ENCODE assay signal across 9 cellular contexts in the genomic region with DNA sequence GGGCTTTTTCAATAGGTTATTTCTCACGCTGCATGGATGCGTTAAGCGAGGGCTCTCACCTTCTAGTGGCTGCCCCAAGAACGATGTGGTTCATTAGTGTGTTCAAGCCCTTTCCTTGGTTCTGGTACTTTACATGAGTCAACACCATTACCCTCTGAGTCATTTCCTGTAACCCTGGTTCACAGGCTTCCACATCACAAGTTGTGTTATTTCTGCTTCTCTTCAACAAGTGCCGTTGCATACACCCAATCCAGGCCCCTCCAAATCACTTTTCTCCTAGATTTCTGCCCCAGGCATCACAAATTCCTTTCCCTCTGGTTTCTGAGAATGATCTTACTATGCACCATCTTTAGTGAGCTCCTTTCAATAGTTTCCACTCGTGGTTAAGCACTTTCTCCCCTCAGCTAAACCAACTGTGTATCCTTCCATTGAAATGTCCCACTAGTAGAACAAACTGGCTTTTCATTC.
DNase-seq lines count a peak whose midpoint lies in the region; ATAC-seq and TF ChIP-seq lines count a peak whose summit lies in the region.
"Had no signal": no experiment of that assay in that cellular context is flagged by ENCODE, and none has a peak within 500 bp of the region (broad histone marks: within the 10 kb centered on the region; RNA-seq: fewer than 3 reads in every experiment).

No MANE protein-coding gene starts in this region.

- peak; percentile 99 for ATAC-seq in HG02870 (IDR thresholded peaks at IDR 0.05; ENCODE audit: unreplicated experiment)
- peak; percentile 63 for ATAC-seq in omental fat pad (ENCODE audit: low FRiP score)

- H3K4me3 Mint-ChIP-seq in MCF 10A (ENCODE audit: unreplicated experiment) = peak overlapping the region; percentile 26

- TF ChIP-seq CTCF in MCF 10A (IDR thresholded peaks at IDR 0.05; ENCODE audit: unreplicated experiment) (no peak), breast epithelium (IDR thresholded peaks at IDR 0.05) (no peak), omental fat pad (IDR thresholded peaks at IDR 0.05) (no peak)

- H3K36me3 ChIP-seq in breast epithelium = no peaks in the 10 kb centered on the region
- H3K36me3 ChIP-seq: heart left ventricle had no signal

- TF ChIP-seq POLR2A in breast epithelium (IDR thresholded peaks at IDR 0.05) = no peak

- H3K9me3 ChIP-seq in breast epithelium = no peaks in the 10 kb centered on the region
- H3K9me3 ChIP-seq: heart left ventricle had no signal

- no peaks in the 10 kb centered on the region for H3K4me1 ChIP-seq in breast epithelium

- no peaks in the 10 kb centered on the region for H3K27me3 Mint-ChIP-seq in MCF 10A (ENCODE audit: insufficient read depth, unreplicated experiment)

- DNase-seq in MCF 10A (ENCODE audit: unreplicated experiment) = peak; percentile 95
- no peak for DNase-seq in breast epithelium (ENCODE audit: low spot score in 2 of 2)
- peak; percentile 92 for DNase-seq in NOMO-1 treated with DMSO at 0.1 percent for 48 hours (lab: John Stamatoyannopoulos, UW; ENCODE audit: unreplicated experiment)
- peak; percentile 83 for DNase-seq in astrocyte of the hippocampus (ENCODE audit: low read depth, low spot score)
- DNase-seq in omental fat pad (ENCODE audit: low spot score) = no peak
- DNase-seq in HUDEP-2 (lab: John Stamatoyannopoulos, UW; ENCODE audit: unreplicated experiment in 76 of 76) = no peak
- DNase-seq in anterior cingulate cortex (lab: John Stamatoyannopoulos, UW) = no peak
- DNase-seq: heart left ventricle had no signal

- BruUV-seq in MCF 10A (replicated peaks; lab: Mats Ljungman, UMichigan) = no TSS peak

- peaks cover 19% of the 10 kb centered on the region for H3K4me1 Mint-ChIP-seq in MCF 10A (ENCODE audit: insufficient read depth, unreplicated experiment)

- H3K36me3 Mint-ChIP-seq in MCF 10A (ENCODE audit: insufficient read depth, unreplicated experiment) = no peaks in the 10 kb centered on the region

- no peak overlapping the region for H3K4me3 ChIP-seq in breast epithelium
- H3K4me3 ChIP-seq: heart left ventricle had no signal

- POLR2A ChIA-PET in MCF 10A (lab: Yijun Ruan, JAX) = interaction anchor here (0.6 to 0.7 kb wide), 3 partner anchors 34 to 1355 kb away, joined by 3 to 4 read pairs (median 3); no protein-coding TSS in a partner anchor

- intact Hi-C loops in MCF 10A (cut with micrococcal nuclease) = no loop called here
- intact Hi-C loops in breast epithelium (cut with DNase I; ENCODE audit: low total_unique reads) = no loop called here

- no peaks in the 10 kb centered on the region for H3K9me3 Mint-ChIP-seq in MCF 10A (ENCODE audit: unreplicated experiment)

- no peaks in the 10 kb centered on the region for H3K27me3 ChIP-seq in breast epithelium
- H3K27me3 ChIP-seq: heart left ventricle had no signal

- CTCF ChIA-PET in MCF 10A (lab: Yijun Ruan, JAX) = interaction anchor here (0.6 kb wide), 2 partner anchors 75 to 1204 kb away, joined by 3 to 4 read pairs; no protein-coding TSS in a partner anchor

- no peak overlapping the region for H3K27ac ChIP-seq in breast epithelium
- H3K27ac ChIP-seq: heart left ventricle had no signal

- H3K27ac Mint-ChIP-seq in MCF 10A (ENCODE audit: low read depth, unreplicated experiment) = peak overlapping the region; percentile 50

Comparison
In these comparisons a context has a peak if more than half of its experiments do, and no peak if none do; other contexts are left out.
1. DNase-seq: peak in MCF 10A (single experiment), NOMO-1 treated with DMSO at 0.1 percent for 48 hours (single experiment) and astrocyte of the hippocampus (single experiment); none in breast epithelium (0 of 2), omental fat pad (single experiment), HUDEP-2 (0 of 76) and anterior cingulate cortex (0 of 58).